ENCODE assay signal across 1 cellular context in the genomic region with DNA sequence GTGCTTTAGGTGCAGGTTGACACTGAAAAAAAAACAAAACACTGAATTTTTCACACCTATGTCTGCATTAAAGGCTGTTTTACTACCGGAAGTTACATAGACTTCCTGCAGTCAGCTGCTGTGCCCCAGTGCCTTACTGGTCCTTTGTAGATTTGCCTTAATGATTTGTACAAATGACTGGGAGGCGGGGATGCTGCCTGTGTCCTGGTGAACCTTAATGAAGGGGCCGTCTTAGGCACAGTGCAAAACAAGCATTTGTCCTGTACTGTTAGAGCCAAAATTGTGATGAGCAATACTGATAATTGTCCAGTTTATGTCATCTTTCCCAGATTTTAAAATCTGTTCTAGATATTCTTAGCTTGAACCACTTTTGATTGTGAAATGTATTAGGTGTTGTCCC.
TF ChIP-seq lines count a peak whose summit lies in the region.

No MANE protein-coding gene starts in this region.

TF ChIP-seq in HepG2, 621 proteins besides CTCF, POLR2A, EP300 and RAD21 (continued from another document):
- TF ChIP-seq ZBED4 (CRISPR knock-in tag; IDR thresholded peaks at IDR 0.05; ENCODE audit: borderline replicate concordance) (no peak), ZNF780A (CRISPR knock-in tag; IDR thresholded peaks at IDR 0.05) (no peak), ATF3 (CRISPR knock-in tag; IDR thresholded peaks at IDR 0.05) (no peak), ZNF563 (CRISPR knock-in tag; IDR thresholded peaks at IDR 0.05) (no peak), ZNF234 (CRISPR knock-in tag; conservative IDR thresholded peaks at IDR 0.05) (no peak), KLF15 (CRISPR knock-in tag; IDR thresholded peaks at IDR 0.05; ENCODE audit: borderline replicate concordance) (no peak), TBP (CRISPR knock-in tag; IDR thresholded peaks at IDR 0.05) (no peak), ZNF20 (CRISPR knock-in tag; IDR thresholded peaks at IDR 0.05) (no peak)
- TF ChIP-seq, protein P1, sequence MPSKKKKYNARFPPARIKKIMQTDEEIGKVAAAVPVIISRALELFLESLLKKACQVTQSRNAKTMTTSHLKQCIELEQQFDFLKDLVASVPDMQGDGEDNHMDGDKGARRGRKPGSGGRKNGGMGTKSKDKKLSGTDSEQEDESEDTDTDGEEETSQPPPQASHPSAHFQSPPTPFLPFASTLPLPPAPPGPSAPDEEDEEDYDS (CRISPR knock-in tag; IDR thresholded peaks at IDR 0.05): no peak
